In genomic region chr16:23729503-23730424, GRCh38 we compare ENCODE assay signal across 8 cellular contexts. TPM values are rescaled to one million over a fixed set of nuclear protein-coding genes. Genes with fewer than 3 reads are reported as not detected.
DNase-seq lines count a peak whose midpoint lies in the region; ATAC-seq and TF ChIP-seq lines count a peak whose summit lies in the region.

No MANE protein-coding gene starts in this region.

- no peak for TF ChIP-seq CTCF in HEK293 (tag by site-specific recombination; IDR thresholded peaks at IDR 0.05)

- H3K36me3 ChIP-seq in HEK293 (ENCODE audit: control insufficient read depth in 2 of 2, insufficient read depth in 1 of 2, low read length in 2 of 2), result no peaks in the 10 kb centered on the region
- H3K36me3 ChIP-seq in iPS-18a (ENCODE audit: control insufficient read depth, low read depth, low read length), result no peaks in the 10 kb centered on the region

- no peaks in the 10 kb centered on the region for H3K9me3 ChIP-seq in HEK293 (ENCODE audit: control insufficient read depth, insufficient read depth, low read depth, low read length)
- no peaks in the 10 kb centered on the region for H3K9me3 ChIP-seq in iPS-18a (ENCODE audit: control insufficient read depth, low read depth, low read length)

- POLR2A ChIA-PET in HEK293 (lab: Yijun Ruan, JAX), result no interaction called here

- no peak for ATAC-seq in GM21526 (IDR thresholded peaks at IDR 0.05; ENCODE audit: low FRiP score, unreplicated experiment)

- H3K4me3 ChIP-seq in HEK293 (ENCODE audit: low read depth, low read length) (no peak overlapping the region), iPS-18a (ENCODE audit: low read length) (no peak overlapping the region)

- H3K27ac ChIP-seq in HEK293 (ENCODE audit: extremely low read depth, low read depth, low read length), result no peak overlapping the region
- peak overlapping the region; percentile 39 for H3K27ac ChIP-seq in iPS-18a (ENCODE audit: low read length)

- H3K9ac ChIP-seq in iPS-18a (ENCODE audit: low read length), result no peak overlapping the region

- peak; percentile 49 for DNase-seq in AG08395 (ENCODE audit: low spot score)
- DNase-seq in SK-N-DZ (ENCODE audit: low spot score), result peak; percentile 47
- DNase-seq in activated CD4-positive, alpha-beta T cell treated with anti-CD3 and anti-CD28 coated beads, Interleukin-2, amount 50 U/mL, for 4 hours, result no peak
- no peak for DNase-seq in nucleus accumbens (lab: John Stamatoyannopoulos, UW)
- DNase-seq in NCI-H524 treated with DMSO at 0.1 percent for 48 hours (lab: John Stamatoyannopoulos, UW), result no peak

- H3K27me3 ChIP-seq in iPS-18a (ENCODE audit: control insufficient read depth, insufficient read depth, low read length), result no peaks in the 10 kb centered on the region

- CTCF ChIA-PET in HEK293 (lab: Yijun Ruan, JAX), result interaction anchor here (0.6 to 1.1 kb wide), 7 partner anchors 39 to 665 kb away, joined by 3 to 4 read pairs (median 4); no protein-coding TSS in a partner anchor

- H3K4me1 ChIP-seq in HEK293 (ENCODE audit: control insufficient read depth, insufficient read depth, low read length), result no peaks in the 10 kb centered on the region
- H3K4me1 ChIP-seq in iPS-18a (ENCODE audit: control insufficient read depth, low read depth, low read length), result peaks cover 3% of the 10 kb centered on the region

TF ChIP-seq in HEK293, 187 proteins besides CTCF, POLR2A, EP300 and RAD21:
- TF ChIP-seq ZNF518A (tag by site-specific recombination; conservative IDR thresholded peaks at IDR 0.05; ENCODE audit: low read depth), result peak; percentile 42
- peak; percentile 43 for TF ChIP-seq ZBTB17 (tag by site-specific recombination; IDR thresholded peaks at IDR 0.05)
- TF ChIP-seq SALL2 (tag by site-specific recombination; IDR thresholded peaks at IDR 0.05; ENCODE audit: borderline replicate concordance), result no peak
- TF ChIP-seq ZNF341 (tag by site-specific recombination; IDR thresholded peaks at IDR 0.05; ENCODE audit: low read depth), result peak; percentile 58; the same call in 1 of the 2 replicates
- TF ChIP-seq, protein P1, sequence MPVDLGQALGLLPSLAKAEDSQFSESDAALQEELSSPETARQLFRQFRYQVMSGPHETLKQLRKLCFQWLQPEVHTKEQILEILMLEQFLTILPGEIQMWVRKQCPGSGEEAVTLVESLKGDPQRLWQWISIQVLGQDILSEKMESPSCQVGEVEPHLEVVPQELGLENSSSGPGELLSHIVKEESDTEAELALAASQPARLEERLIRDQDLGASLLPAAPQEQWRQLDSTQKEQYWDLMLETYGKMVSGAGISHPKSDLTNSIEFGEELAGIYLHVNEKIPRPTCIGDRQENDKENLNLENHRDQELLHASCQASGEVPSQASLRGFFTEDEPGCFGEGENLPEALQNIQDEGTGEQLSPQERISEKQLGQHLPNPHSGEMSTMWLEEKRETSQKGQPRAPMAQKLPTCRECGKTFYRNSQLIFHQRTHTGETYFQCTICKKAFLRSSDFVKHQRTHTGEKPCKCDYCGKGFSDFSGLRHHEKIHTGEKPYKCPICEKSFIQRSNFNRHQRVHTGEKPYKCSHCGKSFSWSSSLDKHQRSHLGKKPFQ (tag by site-specific recombination; IDR thresholded peaks at IDR 0.05), result peak; percentile 83
- TF ChIP-seq SP3 (tag by site-specific recombination; IDR thresholded peaks at IDR 0.05), result 0 out of 2 replicates have a peak, but pooled peaks have one; percentile 32
- peak; percentile 49 for TF ChIP-seq ZNF335 (tag by site-specific recombination; conservative IDR thresholded peaks at IDR 0.05)
- peak; percentile 99 for TF ChIP-seq PRDM10 (tag by site-specific recombination; IDR thresholded peaks at IDR 0.05)
- TF ChIP-seq ZNF561 (tag by site-specific recombination; IDR thresholded peaks at IDR 0.05; ENCODE audit: borderline replicate concordance), result peak; percentile 42; the same call in 1 of the 2 replicates
- TF ChIP-seq ZNF670 (tag by site-specific recombination; IDR thresholded peaks at IDR 0.05; ENCODE audit: low read depth), result no peak
- TF ChIP-seq GLI2 (tag by site-specific recombination; IDR thresholded peaks at IDR 0.05; ENCODE audit: borderline replicate concordance, low read depth), result no peak
- no peak for TF ChIP-seq SP7 (tag by site-specific recombination; IDR thresholded peaks at IDR 0.05)
- no peak for TF ChIP-seq ZNF174 (tag by site-specific recombination; IDR thresholded peaks at IDR 0.05)
- TF ChIP-seq SETDB1 (IDR thresholded peaks at IDR 0.05; ENCODE audit: insufficient read length, low read length), result peak; percentile 43
- no peak for TF ChIP-seq ZNF202 (tag by site-specific recombination; IDR thresholded peaks at IDR 0.05; ENCODE audit: borderline replicate concordance)

RNA-seq across cellular contexts. Expression of gene ERN2, which starts 16.7 kb away (rescaled TPM):
- polyA plus RNA-seq in SK-N-DZ (2014; cell fraction: cytosol; rRNA removed), result 0.17 and 1.7 TPM in 2 replicates
- 1.3 and 2.0 TPM in 2 replicates for polyA plus RNA-seq in SK-N-DZ (2014; cell fraction: nucleus; rRNA removed)

RNA-seq across cellular contexts. Expression of gene CHP2, which starts 25.1 kb away (rescaled TPM):
- not detected in 2 replicates for polyA plus RNA-seq in SK-N-DZ (2014; cell fraction: cytosol; rRNA removed)
- not detected in 2 replicates for polyA plus RNA-seq in SK-N-DZ (2014; cell fraction: nucleus; rRNA removed)

RNA-seq across cellular contexts. Expression of gene PLK1, which starts 51.1 kb away (rescaled TPM):
- polyA plus RNA-seq in SK-N-DZ (2014; cell fraction: cytosol; rRNA removed), result 107 and 112 TPM in 2 replicates
- polyA plus RNA-seq in SK-N-DZ (2014; cell fraction: nucleus; rRNA removed), result 61.1 and 103 TPM in 2 replicates

Comparison
In these comparisons a context has a peak if more than half of its experiments do, and no peak if none do; other contexts are left out.
1. DNase-seq: peak in AG08395 (single experiment) and SK-N-DZ (single experiment); none in activated CD4-positive, alpha-beta T cell treated with anti-CD3 and anti-CD28 coated beads, Interleukin-2, amount 50 U/mL, for 4 hours (0 of 2), nucleus accumbens (0 of 56) and NCI-H524 treated with DMSO at 0.1 percent for 48 hours (single experiment).